In genomic region chr5:53170748-53171349, GRCh38 we compare ENCODE assay signal across 8 cellular contexts.
DNase-seq lines count a peak whose midpoint lies in the region; ATAC-seq and TF ChIP-seq lines count a peak whose summit lies in the region.

No MANE protein-coding gene starts in this region.

- H3K9me3 Mint-ChIP-seq in stimulated activated naive B cell treated with anti-CD40 and anti-IgM and Interleukin-4, amounts not matched to agents 10 μg/mL and 1 μg/mL and 100 μg/mL, for 72 hours, result peaks cover 3% of the 10 kb centered on the region in 2 donors

- no peaks in the 10 kb centered on the region for H3K4me1 Mint-ChIP-seq in stimulated activated naive B cell treated with anti-CD40 and anti-IgM and Interleukin-4, amounts not matched to agents 10 μg/mL and 1 μg/mL and 100 μg/mL, for 72 hours

- peaks cover 4 to 12% of the 10 kb centered on the region in 2 donors for H3K27me3 Mint-ChIP-seq in stimulated activated naive B cell treated with anti-CD40 and anti-IgM and Interleukin-4, amounts not matched to agents 10 μg/mL and 1 μg/mL and 100 μg/mL, for 72 hours

- no peak overlapping the region for H3K4me3 Mint-ChIP-seq in stimulated activated naive B cell treated with anti-CD40 and anti-IgM and Interleukin-4, amounts not matched to agents 10 μg/mL and 1 μg/mL and 100 μg/mL, for 72 hours

- no peak overlapping the region for H3K27ac Mint-ChIP-seq in stimulated activated naive B cell treated with anti-CD40 and anti-IgM and Interleukin-4, amounts not matched to agents 10 μg/mL and 1 μg/mL and 100 μg/mL, for 72 hours

- no peak overlapping the region for H3K4me3 ChIP-seq in foreskin fibroblast (ENCODE audit: low read depth in 1 of 2, low read length in 2 of 2)

- peak; percentile 18 for DNase-seq in NCI-H2227 (lab: John Stamatoyannopoulos, UW; ENCODE audit: unreplicated experiment)
- DNase-seq in NCI-H2227 treated with DMSO at 0.1 percent for 48 hours (lab: John Stamatoyannopoulos, UW), result no peak
- peak; percentile 18 for DNase-seq in SK-N-DZ (ENCODE audit: low spot score)
- DNase-seq in foreskin fibroblast, result peak; percentile 40 to 75
- DNase-seq in stimulated activated naive B cell treated with anti-CD40 and anti-IgM and Interleukin-4, amounts not matched to agents 10 μg/mL and 1 μg/mL and 100 μg/mL, for 72 hours, result no peak
- no peak for DNase-seq in cortex of kidney (lab: John Stamatoyannopoulos, UW)
- DNase-seq in NCI-H187 treated with DMSO at 0.1 percent for 48 hours (lab: John Stamatoyannopoulos, UW), result no peak

- H3K36me3 Mint-ChIP-seq in stimulated activated naive B cell treated with anti-CD40 and anti-IgM and Interleukin-4, amounts not matched to agents 10 μg/mL and 1 μg/mL and 100 μg/mL, for 72 hours, result no peaks in the 10 kb centered on the region

- TF ChIP-seq CTCF in foreskin fibroblast (IDR thresholded peaks at IDR 0.05; ENCODE audit: low read depth, low read length), result peak; percentile 55

- ATAC-seq in HG03354 (IDR thresholded peaks at IDR 0.05; ENCODE audit: poor library complexity, severe bottlenecking, unreplicated experiment), result peak; percentile 65
- ATAC-seq in stimulated activated naive B cell treated with anti-CD40 and anti-IgM and Interleukin-4, amounts not matched to agents 10 μg/mL and 1 μg/mL and 100 μg/mL, for 72 hours (replicated peaks), result peak; percentile 49 to 61

Comparison
In these comparisons a context has a peak if more than half of its experiments do, and no peak if none do; other contexts are left out.
1. DNase-seq: peak in NCI-H2227 (single experiment), SK-N-DZ (single experiment) and foreskin fibroblast (2 of 2); none in NCI-H2227 treated with DMSO at 0.1 percent for 48 hours (single experiment), stimulated activated naive B cell treated with anti-CD40 and anti-IgM and Interleukin-4, amounts not matched to agents 10 μg/mL and 1 μg/mL and 100 μg/mL, for 72 hours (single experiment), cortex of kidney (single experiment) and NCI-H187 treated with DMSO at 0.1 percent for 48 hours (single experiment).